In the genomic region with DNA sequence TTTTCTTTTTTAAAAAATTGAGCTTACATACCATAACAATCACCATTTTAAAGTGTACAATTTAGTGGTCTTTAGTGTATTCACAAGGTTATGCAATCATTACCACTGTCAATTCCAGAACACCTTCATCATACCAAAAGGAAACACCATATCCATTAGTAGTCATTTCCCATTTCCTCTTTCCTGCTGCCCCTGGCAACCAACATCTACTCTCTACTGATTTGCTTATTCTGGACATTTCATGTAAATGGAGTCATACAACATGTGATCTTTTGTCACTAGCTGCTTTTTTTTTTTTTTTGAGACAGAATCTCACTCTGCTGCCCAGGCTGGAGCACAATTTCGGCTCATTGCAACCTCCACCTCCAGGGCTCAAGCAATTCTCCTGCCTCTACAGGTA, we compare ENCODE assay signal across 9 cellular contexts.
DNase-seq lines count a peak whose midpoint lies in the region; ATAC-seq and TF ChIP-seq lines count a peak whose summit lies in the region.
"Had no signal": no experiment of that assay in that cellular context is flagged by ENCODE, and none has a peak within 500 bp of the region (broad histone marks: within the 10 kb centered on the region; RNA-seq: fewer than 3 reads in every experiment).

No MANE protein-coding gene starts in this region.

- no peaks in the 10 kb centered on the region for H3K9me3 Mint-ChIP-seq in activated B cell treated with CpG ODN at 0.5 μM for 24 hours

- H3K27me3 Mint-ChIP-seq in activated B cell treated with CpG ODN at 0.5 μM for 24 hours = no peaks in the 10 kb centered on the region

- H3K4me1 ChIP-seq in effector memory CD4-positive, alpha-beta T cell (ENCODE audit: control insufficient read depth, insufficient read depth, low read length, poor library complexity, severe bottlenecking) = no peaks in the 10 kb centered on the region

- H3K36me3 ChIP-seq in effector memory CD4-positive, alpha-beta T cell (ENCODE audit: control insufficient read depth, insufficient read depth, low read length) = peaks cover 37% of the 10 kb centered on the region

- TF ChIP-seq CTCF in AG09319 (IDR thresholded peaks at IDR 0.05; ENCODE audit: low read depth, low read length) (no peak), activated B cell treated with CpG ODN at 0.5 μM for 24 hours (IDR thresholded peaks at IDR 0.05) (no peak)

- no peaks in the 10 kb centered on the region for H3K9me3 ChIP-seq in effector memory CD4-positive, alpha-beta T cell (ENCODE audit: control insufficient read depth, low read length)

- POLR2A ChIA-PET in activated B cell treated with CpG ODN at 0.5 μM for 24 hours (lab: Charles Lee) = no interaction called here

- H3K36me3 Mint-ChIP-seq in activated B cell treated with CpG ODN at 0.5 μM for 24 hours (ENCODE audit: low read depth) = peaks cover 72% of the 10 kb centered on the region

- CTCF ChIA-PET in activated B cell treated with CpG ODN at 0.5 μM for 24 hours (lab: Charles Lee) = no interaction called here

- intact Hi-C loops in activated B cell treated with CpG ODN at 0.5 μM for 24 hours (cut with micrococcal nuclease) = no loop called here

- DNase-seq in AG09319 (ENCODE audit: extremely low read depth, low read depth) (peak; percentile 11), activated B cell treated with CpG ODN at 0.5 μM for 24 hours (no peak), hepatic stellate cell (ENCODE audit: low spot score) (peak; percentile 58), NCI-H524 treated with DMSO at 0.1 percent for 48 hours (lab: John Stamatoyannopoulos, UW) (no peak), NCI-H1417 treated with DMSO at 0.1 percent for 48 hours (lab: John Stamatoyannopoulos, UW) (no peak)
- DNase-seq in NK-92 treated with Interleukin-12 subunit alpha and Interleukin-12 subunit beta, amount 100 ng/mL, for 24 hours (lab: John Stamatoyannopoulos, UW) = no peak
- DNase-seq in effector memory CD4-positive, alpha-beta T cell = no peak
- DNase-seq: NCI-H82 had no signal

- no peak overlapping the region for H3K4me3 Mint-ChIP-seq in activated B cell treated with CpG ODN at 0.5 μM for 24 hours

- ATAC-seq in HG03342 (IDR thresholded peaks at IDR 0.05; ENCODE audit: unreplicated experiment) = peak; percentile 53
- peak; percentile 21 for ATAC-seq in activated B cell treated with CpG ODN at 0.5 μM for 24 hours (ENCODE audit: low read depth)

- H3K27ac Mint-ChIP-seq in activated B cell treated with CpG ODN at 0.5 μM for 24 hours = no peak overlapping the region

- no peak overlapping the region for H3K27ac ChIP-seq in effector memory CD4-positive, alpha-beta T cell (ENCODE audit: insufficient read depth, low read length, poor library complexity, severe bottlenecking)

- no peak overlapping the region for H3K4me3 ChIP-seq in effector memory CD4-positive, alpha-beta T cell (ENCODE audit: insufficient read depth, low read depth, low read length, poor library complexity, severe bottlenecking)

- H3K27me3 ChIP-seq in effector memory CD4-positive, alpha-beta T cell (replicated peaks; ENCODE audit: control insufficient read depth, insufficient read depth, low read length, poor library complexity, severe bottlenecking) = no peaks in the 10 kb centered on the region

- H3K4me1 Mint-ChIP-seq in activated B cell treated with CpG ODN at 0.5 μM for 24 hours = peaks cover 14% of the 10 kb centered on the region

Comparison
In these comparisons a context has a peak if more than half of its experiments do, and no peak if none do; other contexts are left out.
1. DNase-seq: peak in AG09319 (single experiment) and hepatic stellate cell (single experiment); none in activated B cell treated with CpG ODN at 0.5 μM for 24 hours (single experiment), NCI-H524 treated with DMSO at 0.1 percent for 48 hours (single experiment), NK-92 treated with Interleukin-12 subunit alpha and Interleukin-12 subunit beta, amount 100 ng/mL, for 24 hours (single experiment), NCI-H1417 treated with DMSO at 0.1 percent for 48 hours (single experiment) and effector memory CD4-positive, alpha-beta T cell (0 of 3).